In the genomic region with DNA sequence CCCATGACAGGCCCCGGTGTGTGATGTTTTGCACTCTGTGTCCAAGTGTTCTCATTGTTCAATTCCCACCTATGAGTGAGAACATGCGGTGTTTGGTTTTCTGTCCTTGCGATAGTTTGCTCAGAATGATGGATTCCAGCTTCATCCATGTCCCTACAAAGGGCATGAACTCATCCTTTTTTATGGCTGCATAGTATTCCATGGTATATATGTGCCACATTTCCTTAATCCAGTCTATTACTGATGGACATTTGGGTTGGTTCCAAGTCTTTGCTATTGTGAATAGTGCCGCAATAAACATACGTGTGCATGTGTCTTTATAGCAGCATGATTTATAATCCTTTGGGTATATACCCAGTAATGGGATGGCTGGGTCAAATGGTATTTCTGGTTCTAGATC, we compare ENCODE assay signal across 1 cellular context. TPM values are rescaled to one million over a fixed set of nuclear protein-coding genes. Genes with fewer than 3 reads are reported as not detected.
"Had no signal": no experiment of that assay in that cellular context is flagged by ENCODE, and none has a peak within 500 bp of the region (broad histone marks: within the 10 kb centered on the region; RNA-seq: fewer than 3 reads in every experiment).

No MANE protein-coding gene starts in this region.

RNA-seq across cellular contexts. Expression of a gene that starts 49.2 kb away (rescaled TPM):
- total RNA-seq: MCF 10A had no signal
